ENCODE assay signal across 8 cellular contexts in genomic region chr11:65890324-65891179, GRCh38. TPM values are rescaled to one million over a fixed set of nuclear protein-coding genes. Genes with fewer than 3 reads are reported as not detected.
DNase-seq lines count a peak whose midpoint lies in the region; ATAC-seq and FAIRE-seq lines count a peak whose summit lies in the region.

Gene CCDC85B (plus strand): TSS chr11:65890673. CDS start chr11:65890784, 111 bp downstream.

- peak within 1 kb of the TSS; percentile 59 to 82 for H3K4me3 ChIP-seq in muscle layer of duodenum (ENCODE audit: low read depth in 1 of 2, low read length in 2 of 2)

- peaks cover 0 to 2% of the 10 kb centered on the region in 2 donors for H3K36me3 ChIP-seq in muscle layer of duodenum (ENCODE audit: control insufficient read depth in 1 of 2, insufficient read depth in 2 of 2, low read length in 2 of 2)

- no peak for FAIRE-seq in RCC 7860 (lab: Jason Lieb, UNC)

- H3K27ac ChIP-seq in muscle layer of duodenum (ENCODE audit: low read length), result peak within 1 kb of the TSS; percentile 97

- DNase-seq in DMS53 (lab: John Stamatoyannopoulos, UW) (peak; percentile 97), Kasumi-1 (lab: John Stamatoyannopoulos, UW) (peak; percentile 89 to 90), RCC 7860 (ENCODE audit: low spot score) (peak; percentile 85)
- peak; percentile 99 to 100 for DNase-seq in activated T-cell treated with anti-CD3 and anti-CD28 coated beads, Interleukin-2, amount 50 U/mL, for 48 hours
- DNase-seq in stimulated activated CD8-positive, alpha-beta memory T cell treated with anti-CD3 and anti-CD28 coated beads, Interleukin-7, amount 100 ng/mL, for 24 hours (ENCODE audit: low read depth), result peak; percentile 97

- no peaks in the 10 kb centered on the region for H3K9me3 ChIP-seq in muscle layer of duodenum (ENCODE audit: control insufficient read depth in 1 of 2, low read length in 2 of 2)

- H3K4me1 ChIP-seq in muscle layer of duodenum (ENCODE audit: control insufficient read depth in 1 of 2, insufficient read depth in 2 of 2, low read length in 2 of 2), result peaks cover 17 to 55% of the 10 kb centered on the region in 2 donors

- ATAC-seq in GM21737 (IDR thresholded peaks at IDR 0.05; ENCODE audit: unreplicated experiment) (peak; percentile 56), esophagus mucosa (peak; percentile 80)

- no peaks in the 10 kb centered on the region for H3K27me3 ChIP-seq in muscle layer of duodenum (ENCODE audit: low read depth, low read length)

RNA-seq across cellular contexts. Expression of gene CCDC85B, which starts in this region (rescaled TPM):
- total RNA-seq in esophagus mucosa, result 15.3 TPM

Comparison
In these comparisons a context has a peak if more than half of its experiments do, and no peak if none do; other contexts are left out.
1. Peak in every context shown above with its lines: DNase-seq, ATAC-seq, H3K4me3 ChIP-seq and H3K27ac ChIP-seq.